In genomic region chr2:79887747-79888374, GRCh38 we compare ENCODE assay signal across 8 cellular contexts.
DNase-seq lines count a peak whose midpoint lies in the region; ATAC-seq and TF ChIP-seq lines count a peak whose summit lies in the region.

No MANE protein-coding gene starts in this region.

- H3K9me3 ChIP-seq in CD8-positive, alpha-beta T cell (ENCODE audit: low read length) = no peaks in the 10 kb centered on the region
- H3K9me3 ChIP-seq in right lobe of liver = no peaks in the 10 kb centered on the region

- no peaks in the 10 kb centered on the region for H3K27me3 Mint-ChIP-seq in CD8-positive, alpha-beta T cell (ENCODE audit: low read depth)
- peaks cover 2% of the 10 kb centered on the region for H3K27me3 Mint-ChIP-seq in brain

- H3K27ac Mint-ChIP-seq in CD8-positive, alpha-beta T cell = no peak overlapping the region
- peak overlapping the region in 1 of 5 experiments; percentile 3 for H3K27ac Mint-ChIP-seq in brain

- H3K4me1 ChIP-seq in CD8-positive, alpha-beta T cell (ENCODE audit: insufficient read depth, low read length) = no peaks in the 10 kb centered on the region
- H3K4me1 ChIP-seq in right lobe of liver = no peaks in the 10 kb centered on the region

- H3K4me1 Mint-ChIP-seq in CD8-positive, alpha-beta T cell (ENCODE audit: low read depth) = no peaks in the 10 kb centered on the region
- H3K4me1 Mint-ChIP-seq in brain = no peaks in the 10 kb centered on the region

- intact Hi-C loops in CD8-positive, alpha-beta T cell (cut with DNase I, micrococcal nuclease) = no loop called here
- intact Hi-C loops in right lobe of liver (cut with DNase I) = no loop called here

- POLR2A ChIA-PET in CD8-positive, alpha-beta T cell (lab: Charles Lee) = no interaction called here

- no peaks in the 10 kb centered on the region for H3K36me3 ChIP-seq in CD8-positive, alpha-beta T cell (ENCODE audit: insufficient read depth, low read length)
- no peaks in the 10 kb centered on the region for H3K36me3 ChIP-seq in right lobe of liver

- no peak overlapping the region for H3K4me3 Mint-ChIP-seq in CD8-positive, alpha-beta T cell
- H3K4me3 Mint-ChIP-seq in brain = no peak overlapping the region

- no peak for TF ChIP-seq POLR2A in right lobe of liver (IDR thresholded peaks at IDR 0.05)

- no peak overlapping the region for H3K27ac ChIP-seq in CD8-positive, alpha-beta T cell (ENCODE audit: low read depth, low read length)
- no peak overlapping the region for H3K27ac ChIP-seq in right lobe of liver

- in situ Hi-C loops in GM13977 (cut with MboI; ENCODE audit: low pct_unique_long_range_greater_than_20kb, low sequenced_read_pairs, unreplicated experiment) = loop anchor here (25.0 kb wide), 1 partner anchor 851 kb away; the partner anchor contains the start of gene REG3G

- no peak overlapping the region for H3K4me3 ChIP-seq in CD8-positive, alpha-beta T cell (ENCODE audit: low read depth, low read length)
- no peak overlapping the region for H3K4me3 ChIP-seq in right lobe of liver

- no peak for DNase-seq in CD8-positive, alpha-beta T cell
- peak; percentile 46 for DNase-seq in GM13977 (ENCODE audit: low spot score)
- peak; percentile 35 for DNase-seq in NCI-H526 treated with DMSO at 0.1 percent for 48 hours (lab: John Stamatoyannopoulos, UW)
- no peak for DNase-seq in right lobe of liver
- no peak for DNase-seq in COR-L47 (lab: John Stamatoyannopoulos, UW)
- no peak for DNase-seq in activated CD4-positive, CD25-positive, alpha-beta regulatory T cell treated with anti-CD3 and anti-CD28 coated beads, Interleukin-2, amount 50 U/mL, for 72 hours

- H3K36me3 Mint-ChIP-seq in CD8-positive, alpha-beta T cell = no peaks in the 10 kb centered on the region
- H3K36me3 Mint-ChIP-seq in brain = peaks cover 2% of the 10 kb centered on the region

- TF ChIP-seq CTCF in CD8-positive, alpha-beta T cell (IDR thresholded peaks at IDR 0.05) = peak; percentile 39
- TF ChIP-seq CTCF in GM13977 (IDR thresholded peaks at IDR 0.05; ENCODE audit: extremely low read depth, insufficient read depth, missing control alignments) = peak; percentile 71
- peak; percentile 81 to 89 for TF ChIP-seq CTCF in brain (conservative IDR thresholded peaks at IDR 0.05)
- TF ChIP-seq CTCF in right lobe of liver (IDR thresholded peaks at IDR 0.05) = peak; percentile 62 to 78 (median 74)

- CTCF ChIA-PET in CD8-positive, alpha-beta T cell (lab: Charles Lee) = no interaction called here

- WGBS in right lobe of liver (ENCODE audit: insufficient coverage, low coverage, low lambda C conversion rate, missing lambda C conversion rate) = 30% methylated on average over 7 of the region's 7 CpGs

- no peaks in the 10 kb centered on the region for H3K9me3 Mint-ChIP-seq in CD8-positive, alpha-beta T cell
- peaks cover 0 to 1% (median 0%) of the 10 kb centered on the region in 5 experiments for H3K9me3 Mint-ChIP-seq in brain

- no peaks in the 10 kb centered on the region for H3K27me3 ChIP-seq in CD8-positive, alpha-beta T cell (ENCODE audit: insufficient read depth, low read length)
- H3K27me3 ChIP-seq in right lobe of liver = peaks cover 0 to 4% of the 10 kb centered on the region in 2 donors

- no peak for ATAC-seq in CD8-positive, alpha-beta T cell
- ATAC-seq in HG03175 (IDR thresholded peaks at IDR 0.05; ENCODE audit: unreplicated experiment) = peak; percentile 80
- ATAC-seq in right lobe of liver = peak; percentile 69 to 79 (median 76)

Comparison
In these comparisons a context has a peak if more than half of its experiments do, and no peak if none do; other contexts are left out.
1. DNase-seq: peak in GM13977 (single experiment) and NCI-H526 treated with DMSO at 0.1 percent for 48 hours (single experiment); none in CD8-positive, alpha-beta T cell (0 of 7), right lobe of liver (0 of 3), COR-L47 (single experiment) and activated CD4-positive, CD25-positive, alpha-beta regulatory T cell treated with anti-CD3 and anti-CD28 coated beads, Interleukin-2, amount 50 U/mL, for 72 hours (single experiment).
2. Peak in every context shown above with its lines, with median percentiles within 50 percentile points of each other: CTCF ChIP-seq.